In the genomic region with DNA sequence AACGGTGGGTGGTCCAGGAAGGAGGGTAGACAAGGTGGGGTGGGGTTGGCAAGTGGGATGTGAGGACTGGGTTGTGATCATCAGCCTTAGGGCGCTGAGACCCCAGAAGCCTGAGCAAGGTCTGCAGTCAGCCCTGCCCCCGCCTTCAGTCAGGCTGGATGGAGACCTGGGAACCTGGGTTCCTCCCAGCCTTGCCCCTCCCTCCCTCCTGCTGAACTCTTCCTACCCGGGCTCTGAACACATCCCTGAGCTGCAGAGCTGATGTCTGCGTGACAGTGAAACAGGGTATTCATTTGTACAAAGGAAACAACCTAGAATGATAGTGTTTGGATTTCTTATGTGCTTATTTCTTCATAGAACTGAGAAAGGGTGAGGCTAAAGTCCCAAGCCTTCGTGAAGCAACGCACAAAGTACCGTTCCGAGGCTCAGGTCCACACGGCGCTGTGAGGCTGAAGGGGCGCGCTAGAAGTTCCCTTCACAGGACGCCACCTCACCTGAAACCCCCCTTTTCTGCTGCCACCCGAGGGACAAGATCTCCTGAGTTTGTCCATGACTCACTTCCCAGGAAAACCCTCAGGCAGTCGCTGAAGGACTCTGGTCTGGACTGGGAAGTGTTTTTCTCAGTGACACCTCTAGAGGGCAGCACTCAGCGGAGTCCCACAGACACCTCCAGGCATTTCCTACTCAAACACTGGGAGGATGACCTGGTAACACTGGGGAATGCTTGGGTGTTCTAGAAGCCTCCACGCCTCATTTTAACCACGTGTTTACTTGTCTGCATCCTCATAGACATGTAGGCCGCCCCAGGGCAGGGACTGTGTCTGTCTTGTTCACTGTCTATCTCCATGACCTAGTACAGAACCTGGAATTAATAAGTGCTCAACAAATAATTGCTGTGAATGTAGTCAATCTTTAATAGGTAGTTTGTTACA, we compare ENCODE assay signal across 9 cellular contexts. TPM values are rescaled to one million over a fixed set of nuclear protein-coding genes. Genes with fewer than 3 reads are reported as not detected.
A peak's percentile ranks its signal among the peaks of the same experiment; 100 is the strongest.
DNase-seq lines count a peak whose midpoint lies in the region; ATAC-seq lines count a peak whose summit lies in the region.
"Had no signal": no experiment of that assay in that cellular context is flagged by ENCODE, and none has a peak within 500 bp of the region (broad histone marks: within the 10 kb centered on the region; RNA-seq: fewer than 3 reads in every experiment).

No MANE protein-coding gene starts in this region.

- intact Hi-C loops in activated CD4-positive, alpha-beta T cell treated with anti-CD3 and anti-CD28 coated beads, Interleukin-2, amount 10 ng/mL, durations not matched to agents 24 days and 14 days (cut with micrococcal nuclease) = loop anchor here (5.0 kb wide), 1 partner anchor 43 kb away; no protein-coding TSS in a partner anchor

- H3K4me1 Mint-ChIP-seq in activated CD4-positive, alpha-beta T cell treated with anti-CD3 and anti-CD28 coated beads, Interleukin-2, amount 10 ng/mL, durations not matched to agents 24 days and 14 days = no peaks in the 10 kb centered on the region

- no peaks in the 10 kb centered on the region for H3K36me3 ChIP-seq in effector memory CD4-positive, alpha-beta T cell (ENCODE audit: control insufficient read depth, insufficient read depth, low read length)

- H3K4me3 ChIP-seq in effector memory CD4-positive, alpha-beta T cell (ENCODE audit: insufficient read depth, low read depth, low read length, poor library complexity, severe bottlenecking) = no peak overlapping the region

- DNase-seq in NCI-H526 (lab: John Stamatoyannopoulos, UW) (peak; percentile 48 to 74), NCI-H526 treated with DMSO at 0.1 percent for 48 hours (lab: John Stamatoyannopoulos, UW) (no peak), NCI-H2196 treated with DMSO at 0.1 percent for 48 hours (lab: John Stamatoyannopoulos, UW; ENCODE audit: unreplicated experiment) (peak; percentile 4), midbrain (lab: John Stamatoyannopoulos, UW) (peak; percentile 3)
- peak; percentile 82 for DNase-seq in activated CD4-positive, alpha-beta T cell treated with anti-CD3 and anti-CD28 coated beads, Interleukin-2, amount 10 ng/mL, durations not matched to agents 24 days and 14 days
- peak; percentile 11 to 28 (median 21) for DNase-seq in effector memory CD4-positive, alpha-beta T cell
- DNase-seq in stimulated activated naive CD4-positive, alpha-beta T cell treated with Interleukin-2 at 50 U/mL for 16 hours (lab: John Stamatoyannopoulos, UW) = peak; percentile 33

- no peaks in the 10 kb centered on the region for H3K9me3 ChIP-seq in effector memory CD4-positive, alpha-beta T cell (ENCODE audit: control insufficient read depth, low read length)

- peak; percentile 68 for ATAC-seq in HG02763 (IDR thresholded peaks at IDR 0.05; ENCODE audit: unreplicated experiment)

- H3K9me3 Mint-ChIP-seq in activated CD4-positive, alpha-beta T cell treated with anti-CD3 and anti-CD28 coated beads, Interleukin-2, amount 10 ng/mL, durations not matched to agents 24 days and 14 days = no peaks in the 10 kb centered on the region

- H3K27me3 ChIP-seq in effector memory CD4-positive, alpha-beta T cell (replicated peaks; ENCODE audit: control insufficient read depth, insufficient read depth, low read length, poor library complexity, severe bottlenecking) = no peaks in the 10 kb centered on the region

- peaks cover 36% of the 10 kb centered on the region for H3K27me3 Mint-ChIP-seq in activated CD4-positive, alpha-beta T cell treated with anti-CD3 and anti-CD28 coated beads, Interleukin-2, amount 10 ng/mL, durations not matched to agents 24 days and 14 days

- no peak overlapping the region for H3K4me3 Mint-ChIP-seq in activated CD4-positive, alpha-beta T cell treated with anti-CD3 and anti-CD28 coated beads, Interleukin-2, amount 10 ng/mL, durations not matched to agents 24 days and 14 days

- no peaks in the 10 kb centered on the region for H3K4me1 ChIP-seq in effector memory CD4-positive, alpha-beta T cell (ENCODE audit: control insufficient read depth, insufficient read depth, low read length, poor library complexity, severe bottlenecking)

- no peak overlapping the region for H3K27ac ChIP-seq in effector memory CD4-positive, alpha-beta T cell (ENCODE audit: insufficient read depth, low read length, poor library complexity, severe bottlenecking)

- H3K36me3 Mint-ChIP-seq in activated CD4-positive, alpha-beta T cell treated with anti-CD3 and anti-CD28 coated beads, Interleukin-2, amount 10 ng/mL, durations not matched to agents 24 days and 14 days (ENCODE audit: low read depth) = no peaks in the 10 kb centered on the region

- H3K27ac Mint-ChIP-seq in activated CD4-positive, alpha-beta T cell treated with anti-CD3 and anti-CD28 coated beads, Interleukin-2, amount 10 ng/mL, durations not matched to agents 24 days and 14 days = no peak overlapping the region

RNA-seq across cellular contexts. Expression of gene GSTA5, which starts 1.2 kb away (rescaled TPM):
- total RNA-seq in activated CD4-positive, alpha-beta T cell treated with anti-CD3 and anti-CD28 coated beads, Interleukin-2, amount 10 ng/mL, durations not matched to agents 24 days and 14 days = not detected in 2 replicates
- total RNA-seq: lower leg skin had no signal

RNA-seq across cellular contexts. Expression of gene GSTA1, which starts 35.8 kb away (rescaled TPM):
- not detected in 2 replicates for total RNA-seq in activated CD4-positive, alpha-beta T cell treated with anti-CD3 and anti-CD28 coated beads, Interleukin-2, amount 10 ng/mL, durations not matched to agents 24 days and 14 days
